ENCODE assay signal across 12 cellular contexts in the genomic region with DNA sequence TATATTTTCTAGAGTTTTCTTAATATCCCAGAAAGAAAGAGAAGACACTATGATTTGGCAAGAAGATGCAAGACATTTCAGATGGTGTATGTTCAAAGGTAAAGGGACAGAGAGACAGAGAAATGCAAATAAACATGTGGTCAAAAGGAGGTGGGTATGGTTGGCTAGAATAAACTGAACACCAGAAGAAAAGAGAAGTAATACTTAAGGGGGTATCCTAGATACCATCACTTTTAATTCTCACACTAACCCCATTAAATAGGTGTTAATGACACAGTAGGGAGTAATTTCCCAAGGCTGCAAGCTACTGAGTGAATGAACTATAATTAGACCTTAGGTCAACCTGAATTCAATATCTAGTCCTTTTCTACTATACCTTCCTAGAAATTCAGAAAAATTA.
DNase-seq lines count a peak whose midpoint lies in the region; ATAC-seq and TF ChIP-seq lines count a peak whose summit lies in the region.
"Had no signal": no experiment of that assay in that cellular context is flagged by ENCODE, and none has a peak within 500 bp of the region (broad histone marks: within the 10 kb centered on the region; RNA-seq: fewer than 3 reads in every experiment).

No MANE protein-coding gene starts in this region.

- no peaks in the 10 kb centered on the region for H3K4me1 ChIP-seq in sigmoid colon
- H3K4me1 ChIP-seq in mucosa of descending colon (ENCODE audit: low read depth): no peaks in the 10 kb centered on the region

- H3K4me3 ChIP-seq in sigmoid colon: no peak overlapping the region
- no peak overlapping the region for H3K4me3 ChIP-seq in mucosa of descending colon

- intact Hi-C loops in sigmoid colon (cut with DNase I): no loop called here
- intact Hi-C loops in mucosa of descending colon (cut with DNase I, micrococcal nuclease): no loop called here

- no peak overlapping the region for H3K27ac ChIP-seq in sigmoid colon

- no peak for TF ChIP-seq POLR2A in sigmoid colon (IDR thresholded peaks at IDR 0.05)

- H3K27me3 ChIP-seq in sigmoid colon: no peaks in the 10 kb centered on the region

- peaks cover 0 to 35% (median 6%) of the 10 kb centered on the region in 4 donors for H3K36me3 ChIP-seq in sigmoid colon
- H3K36me3 ChIP-seq in mucosa of descending colon (ENCODE audit: low read depth): no peaks in the 10 kb centered on the region

- peak; percentile 99 for ATAC-seq in GM18511 (IDR thresholded peaks at IDR 0.05; ENCODE audit: unreplicated experiment)
- peak; percentile 98 for ATAC-seq in GM19468 (IDR thresholded peaks at IDR 0.05; ENCODE audit: extremely low read depth, unreplicated experiment)
- ATAC-seq in HG02884 (IDR thresholded peaks at IDR 0.05; ENCODE audit: unreplicated experiment): peak; percentile 98
- ATAC-seq in HG03469 (IDR thresholded peaks at IDR 0.05; ENCODE audit: unreplicated experiment): peak; percentile 97
- ATAC-seq in mucosa of descending colon: no peak
- ATAC-seq: esophagus mucosa had no signal

- no peak for DNase-seq in sigmoid colon
- DNase-seq in mucosa of descending colon: no peak
- DNase-seq in NCI-H1694 treated with DMSO at 0.1 percent for 48 hours (lab: John Stamatoyannopoulos, UW): no peak
- no peak for DNase-seq in NCI-H2029 treated with DMSO at 0.1 percent for 48 hours (lab: John Stamatoyannopoulos, UW)
- DNase-seq: activated CD4-positive, alpha-beta T cell treated with anti-CD3 and anti-CD28 coated beads, Interleukin-2, amount 10 ng/mL, durations not matched to agents 7 days and 5 days; cerebellar nuclear complex; MV-4-11 had no signal

- no peak for TF ChIP-seq EP300 in sigmoid colon (IDR thresholded peaks at IDR 0.05)

- TF ChIP-seq CTCF in sigmoid colon (IDR thresholded peaks at IDR 0.05) (no peak), mucosa of descending colon (IDR thresholded peaks at IDR 0.05) (no peak)

- H3K9me3 ChIP-seq in sigmoid colon: no peaks in the 10 kb centered on the region
- H3K9me3 ChIP-seq in mucosa of descending colon: no peaks in the 10 kb centered on the region
